In the genomic region with DNA sequence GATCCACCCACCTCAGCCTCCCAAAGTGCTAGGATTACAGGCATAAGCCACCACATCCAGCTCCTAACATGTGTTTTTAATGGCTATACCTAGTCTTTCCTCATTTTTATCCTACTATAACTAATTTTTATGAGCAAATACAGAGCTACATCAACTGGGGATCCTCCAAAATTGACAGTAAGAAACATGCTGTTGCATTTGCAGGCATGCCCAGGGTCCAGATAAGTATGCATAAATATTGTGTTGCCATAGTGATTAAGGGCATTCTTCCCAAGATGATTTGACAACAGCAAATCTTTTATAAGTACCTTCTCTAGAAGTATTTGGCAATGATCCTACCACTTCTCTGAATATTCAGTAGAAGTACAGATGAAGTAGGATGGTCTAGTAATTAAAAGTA, we compare ENCODE assay signal across 22 cellular contexts. TPM values are rescaled to one million over a fixed set of nuclear protein-coding genes. Genes with fewer than 3 reads are reported as not detected.
DNase-seq lines count a peak whose midpoint lies in the region; ATAC-seq, FAIRE-seq and TF ChIP-seq lines count a peak whose summit lies in the region.
"Had no signal": no experiment of that assay in that cellular context is flagged by ENCODE, and none has a peak within 500 bp of the region (broad histone marks: within the 10 kb centered on the region; RNA-seq: fewer than 3 reads in every experiment).

No MANE protein-coding gene starts in this region.

- TF ChIP-seq CTCF in AG10803 (conservative IDR thresholded peaks at IDR 0.05; ENCODE audit: low read length) (no peak), astrocyte (IDR thresholded peaks at IDR 0.05; ENCODE audit: insufficient read depth, low read depth, low read length) (no peak)

- peaks cover 11% of the 10 kb centered on the region for H3K4me1 Mint-ChIP-seq in astrocyte (ENCODE audit: low read depth, unreplicated experiment)
- H3K4me1 Mint-ChIP-seq: activated naive CD4-positive, alpha-beta T cell treated with anti-CD3 and anti-CD28 coated beads, Interleukin-2, amount 50 U/mL, for 24 hours had no signal

- FAIRE-seq in astrocyte (lab: Jason Lieb, UNC) (no peak), H54 (lab: Jason Lieb, UNC) (no peak)
- FAIRE-seq: endothelial cell of umbilical vein had no signal

- H3K36me3 Mint-ChIP-seq in astrocyte (ENCODE audit: low read depth, unreplicated experiment), result no peaks in the 10 kb centered on the region
- H3K36me3 Mint-ChIP-seq in activated naive CD4-positive, alpha-beta T cell treated with anti-CD3 and anti-CD28 coated beads, Interleukin-2, amount 50 U/mL, for 72 hours, result no peaks in the 10 kb centered on the region

- H3K9ac ChIP-seq in astrocyte (ENCODE audit: low read length), result no peak overlapping the region

- no peaks in the 10 kb centered on the region for H3K27me3 ChIP-seq in astrocyte (ENCODE audit: insufficient read depth, low read length)
- H3K27me3 ChIP-seq: brain microvascular endothelial cell, tibial nerve had no signal

- H3K36me3 ChIP-seq in astrocyte (ENCODE audit: insufficient read depth, low read length), result no peaks in the 10 kb centered on the region
- H3K36me3 ChIP-seq: brain microvascular endothelial cell, left ventricle myocardium inferior, tibial nerve had no signal

- no peaks in the 10 kb centered on the region for H4K20me1 ChIP-seq in astrocyte (ENCODE audit: insufficient read depth, low read length)

- H3K4me2 ChIP-seq in astrocyte (ENCODE audit: low read length), result no peak overlapping the region

- H3K4me3 ChIP-seq in AG10803 (ENCODE audit: low read length) (no peak overlapping the region), astrocyte (ENCODE audit: insufficient read depth, low read depth, low read length) (no peak overlapping the region)
- H3K4me3 ChIP-seq: left ventricle myocardium inferior, tibial nerve had no signal

- H2AFZ ChIP-seq in astrocyte (ENCODE audit: low read depth, low read length), result no peak overlapping the region

- no peaks in the 10 kb centered on the region for H3K9me3 ChIP-seq in astrocyte (ENCODE audit: insufficient read depth, low read depth, low read length)

- H3K27me3 Mint-ChIP-seq in astrocyte (ENCODE audit: low read depth, unreplicated experiment), result no peaks in the 10 kb centered on the region
- H3K27me3 Mint-ChIP-seq: activated naive CD4-positive, alpha-beta T cell treated with anti-CD3 and anti-CD28 coated beads, Interleukin-2, amount 50 U/mL, for 24 hours; dendritic cell treated with granulocyte-macrophage colony-stimulating factor and Interleukin-4, amounts not matched to agents 40 ng/mL and 50 ng/mL, for 4 days had no signal

- H3K79me2 ChIP-seq in astrocyte (ENCODE audit: insufficient read depth, low read length), result no peaks in the 10 kb centered on the region

- peaks cover 9% of the 10 kb centered on the region for H3K4me1 ChIP-seq in astrocyte (ENCODE audit: insufficient read depth, low read length)
- H3K4me1 ChIP-seq: left ventricle myocardium inferior, tibial nerve had no signal

- TF ChIP-seq POLR2A in H54 (IDR thresholded peaks at IDR 0.05; ENCODE audit: low read depth, low read length), result no peak

- ATAC-seq in activated naive CD4-positive, alpha-beta T cell treated with anti-CD3 and anti-CD28 coated beads, Interleukin-2, amount 50 U/mL, for 72 hours, result no peak
- no peak for ATAC-seq in GM21381 (IDR thresholded peaks at IDR 0.05; ENCODE audit: unreplicated experiment)
- ATAC-seq: activated T-cell treated with anti-CD3 and anti-CD28 coated beads, Interleukin-2, amount 50 U/mL, for 72 hours; stimulated activated naive CD8-positive, alpha-beta T cell treated with anti-CD3 and anti-CD28 coated beads, Interleukin-15, Interleukin-2, amounts not matched to agents 100 U/mL and 50 U/mL, for 24 hours had no signal

- H3K27ac ChIP-seq in astrocyte (ENCODE audit: low read depth, low read length), result no peak overlapping the region
- H3K27ac ChIP-seq: brain microvascular endothelial cell, left ventricle myocardium inferior, tibial nerve had no signal

- H3K27ac Mint-ChIP-seq in astrocyte (ENCODE audit: unreplicated experiment), result no peak overlapping the region
- no peak overlapping the region for H3K27ac Mint-ChIP-seq in activated naive CD4-positive, alpha-beta T cell treated with anti-CD3 and anti-CD28 coated beads, Interleukin-2, amount 50 U/mL, for 72 hours
- H3K27ac Mint-ChIP-seq: activated naive CD4-positive, alpha-beta T cell treated with anti-CD3 and anti-CD28 coated beads, Interleukin-2, amount 50 U/mL, for 24 hours; activated T-cell treated with anti-CD3 and anti-CD28 coated beads, Interleukin-2, amount 50 U/mL, for 72 hours; dendritic cell treated with granulocyte-macrophage colony-stimulating factor and Interleukin-4, amounts not matched to agents 40 ng/mL and 50 ng/mL, for 4 days had no signal

- DNase-seq in AG10803 (ENCODE audit: low read depth) (peak; percentile 85), HT1080 (ENCODE audit: low read depth) (peak; percentile 36), astrocyte (ENCODE audit: low read depth) (peak; percentile 59), iris pigment epithelial cell (ENCODE audit: low read depth) (peak; percentile 48), H54 (ENCODE audit: insufficient read length, low spot score) (no peak), Kasumi-1 (lab: John Stamatoyannopoulos, UW) (no peak)
- DNase-seq in activated naive CD4-positive, alpha-beta T cell treated with anti-CD3 and anti-CD28 coated beads, Interleukin-2, amount 50 U/mL, for 72 hours (ENCODE audit: low spot score in 2 of 2), result no peak
- DNase-seq: activated T-cell treated with anti-CD3 and anti-CD28 coated beads, Interleukin-2, amount 50 U/mL, for 72 hours; brain microvascular endothelial cell; DND-41; left ventricle myocardium inferior; NCI-H1105; NCI-H2171 treated with DMSO at 0.1 percent for 48 hours; NCI-H774; OCI-M1; retina; stimulated activated naive CD8-positive, alpha-beta T cell treated with anti-CD3 and anti-CD28 coated beads, Interleukin-15, Interleukin-2, amounts not matched to agents 100 U/mL and 50 U/mL, for 24 hours had no signal

- H3K4me3 Mint-ChIP-seq in astrocyte (ENCODE audit: unreplicated experiment), result no peak overlapping the region
- H3K4me3 Mint-ChIP-seq: activated naive CD4-positive, alpha-beta T cell treated with anti-CD3 and anti-CD28 coated beads, Interleukin-2, amount 50 U/mL, for 24 hours; activated T-cell treated with anti-CD3 and anti-CD28 coated beads, Interleukin-2, amount 50 U/mL, for 72 hours; dendritic cell treated with granulocyte-macrophage colony-stimulating factor and Interleukin-4, amounts not matched to agents 40 ng/mL and 50 ng/mL, for 4 days had no signal

- peaks cover 6% of the 10 kb centered on the region for H3K9me3 Mint-ChIP-seq in astrocyte (ENCODE audit: unreplicated experiment)
- peaks cover 14 to 18% of the 10 kb centered on the region in 2 donors for H3K9me3 Mint-ChIP-seq in activated naive CD4-positive, alpha-beta T cell treated with anti-CD3 and anti-CD28 coated beads, Interleukin-2, amount 50 U/mL, for 72 hours

RNA-seq across cellular contexts. Expression of a gene that starts 41.9 kb away (rescaled TPM):
- total RNA-seq in HT1080 (2014; rRNA removed; shearing (Covaris generic)), result 4.0 and 6.1 TPM in 2 replicates
- polyA plus RNA-seq in HT1080 (2015; cell fraction: cytosol; rRNA removed), result 5.8 and 7.4 TPM in 2 replicates
- 10.3 and 10.6 TPM in 2 replicates for polyA plus RNA-seq in HT1080 (2015; cell fraction: nucleus; rRNA removed)
- 3.5 and 4.8 TPM in 2 replicates for total RNA-seq in astrocyte
- under 1 TPM in 1 of 2 donors, not detected in 1; 0.07 TPM for total RNA-seq in activated naive CD4-positive, alpha-beta T cell treated with anti-CD3 and anti-CD28 coated beads, Interleukin-2, amount 50 U/mL, for 72 hours
- total RNA-seq: activated T-cell treated with anti-CD3 and anti-CD28 coated beads, Interleukin-2, amount 50 U/mL, for 72 hours; endothelial cell of umbilical vein had no signal

Comparison
In these comparisons a context has a peak if more than half of its experiments do, and no peak if none do; other contexts are left out.
1. DNase-seq: peak in AG10803 (single experiment), HT1080 (single experiment), astrocyte (single experiment) and iris pigment epithelial cell (single experiment); none in H54 (single experiment), Kasumi-1 (0 of 2) and activated naive CD4-positive, alpha-beta T cell treated with anti-CD3 and anti-CD28 coated beads, Interleukin-2, amount 50 U/mL, for 72 hours (0 of 2).